In genomic region chr9:36928670-36929349, GRCh38 we compare ENCODE assay signal across 10 cellular contexts.
DNase-seq lines count a peak whose midpoint lies in the region; ATAC-seq and TF ChIP-seq lines count a peak whose summit lies in the region.
"Had no signal": no experiment of that assay in that cellular context is flagged by ENCODE, and none has a peak within 500 bp of the region (broad histone marks: within the 10 kb centered on the region; RNA-seq: fewer than 3 reads in every experiment).

No MANE protein-coding gene starts in this region.

- no peaks in the 10 kb centered on the region for H3K9me3 ChIP-seq in vagina

- no peaks in the 10 kb centered on the region for H3K36me3 ChIP-seq in vagina
- H3K36me3 ChIP-seq: esophagus squamous epithelium had no signal

- H3K27ac ChIP-seq in vagina, result no peak overlapping the region
- H3K27ac ChIP-seq in substantia nigra (ENCODE audit: low read depth, low read length, poor library complexity, severe bottlenecking), result no peak overlapping the region
- H3K27ac ChIP-seq: esophagus squamous epithelium had no signal

- TF ChIP-seq CTCF in vagina (IDR thresholded peaks at IDR 0.05), result no peak

- intact Hi-C loops in vagina (cut with DNase I), result loop anchor here (10.0 kb wide), 1 partner anchor 84 kb away; no protein-coding TSS in a partner anchor

- H3K4me1 Mint-ChIP-seq in stimulated activated memory B cell treated with anti-CD40 and anti-IgM and Interleukin-4, amounts not matched to agents 10 μg/mL and 1 μg/mL and 100 μg/mL, for 72 hours, result peaks cover 88% of the 10 kb centered on the region

- peak; percentile 72 to 85 for ATAC-seq in activated naive CD4-positive, alpha-beta T cell treated with anti-CD3 and anti-CD28 coated beads, Interleukin-2, amount 50 U/mL, for 72 hours
- peak; percentile 51 for ATAC-seq in HG03439 (IDR thresholded peaks at IDR 0.05; ENCODE audit: unreplicated experiment)
- peak; percentile 91 for ATAC-seq in stimulated activated memory B cell treated with anti-CD40 and anti-IgM and Interleukin-4, amounts not matched to agents 10 μg/mL and 1 μg/mL and 100 μg/mL, for 72 hours

- H3K27me3 Mint-ChIP-seq in stimulated activated memory B cell treated with anti-CD40 and anti-IgM and Interleukin-4, amounts not matched to agents 10 μg/mL and 1 μg/mL and 100 μg/mL, for 72 hours, result no peaks in the 10 kb centered on the region

- peaks cover 3 to 9% of the 10 kb centered on the region in 2 donors for H3K9me3 Mint-ChIP-seq in activated naive CD4-positive, alpha-beta T cell treated with anti-CD3 and anti-CD28 coated beads, Interleukin-2, amount 50 U/mL, for 72 hours
- peaks cover 4% of the 10 kb centered on the region for H3K9me3 Mint-ChIP-seq in stimulated activated memory B cell treated with anti-CD40 and anti-IgM and Interleukin-4, amounts not matched to agents 10 μg/mL and 1 μg/mL and 100 μg/mL, for 72 hours

- peaks cover 0 to 9% of the 10 kb centered on the region in 2 donors for H3K36me3 Mint-ChIP-seq in activated naive CD4-positive, alpha-beta T cell treated with anti-CD3 and anti-CD28 coated beads, Interleukin-2, amount 50 U/mL, for 72 hours
- peaks cover 88% of the 10 kb centered on the region for H3K36me3 Mint-ChIP-seq in stimulated activated memory B cell treated with anti-CD40 and anti-IgM and Interleukin-4, amounts not matched to agents 10 μg/mL and 1 μg/mL and 100 μg/mL, for 72 hours

- H3K4me3 Mint-ChIP-seq in stimulated activated memory B cell treated with anti-CD40 and anti-IgM and Interleukin-4, amounts not matched to agents 10 μg/mL and 1 μg/mL and 100 μg/mL, for 72 hours, result peak overlapping the region; percentile 27

- peak in 1 of 2 donors; percentile 52 for DNase-seq in activated naive CD4-positive, alpha-beta T cell treated with anti-CD3 and anti-CD28 coated beads, Interleukin-2, amount 50 U/mL, for 72 hours (ENCODE audit: low spot score in 2 of 2)
- DNase-seq in activated naive CD4-positive, alpha-beta T cell treated with Interleukin-2 at 50 U/mL for 16 hours, result no peak
- DNase-seq in amniotic epithelial cell (ENCODE audit: low read depth) (peak; percentile 76), vagina (ENCODE audit: extremely low spot score in 2 of 2) (no peak), substantia nigra (lab: John Stamatoyannopoulos, UW) (no peak), SKM-1 treated with dmso at 0.1 percent for 144 hours (lab: John Stamatoyannopoulos, UW; ENCODE audit: unreplicated experiment) (no peak)
- DNase-seq: DND-41, esophagus squamous epithelium had no signal

- H3K27me3 ChIP-seq in vagina, result no peaks in the 10 kb centered on the region

- TF ChIP-seq POLR2A in vagina (IDR thresholded peaks at IDR 0.05), result no peak

- peak overlapping the region; percentile 67 to 87 for H3K27ac Mint-ChIP-seq in activated naive CD4-positive, alpha-beta T cell treated with anti-CD3 and anti-CD28 coated beads, Interleukin-2, amount 50 U/mL, for 72 hours
- peak overlapping the region; percentile 79 for H3K27ac Mint-ChIP-seq in stimulated activated memory B cell treated with anti-CD40 and anti-IgM and Interleukin-4, amounts not matched to agents 10 μg/mL and 1 μg/mL and 100 μg/mL, for 72 hours

- H3K4me3 ChIP-seq in vagina, result no peak overlapping the region
- H3K4me3 ChIP-seq: esophagus squamous epithelium had no signal

- H3K4me1 ChIP-seq in vagina, result no peaks in the 10 kb centered on the region
